Comparison of ENCODE assay signal across 23 cellular contexts in the genomic region with DNA sequence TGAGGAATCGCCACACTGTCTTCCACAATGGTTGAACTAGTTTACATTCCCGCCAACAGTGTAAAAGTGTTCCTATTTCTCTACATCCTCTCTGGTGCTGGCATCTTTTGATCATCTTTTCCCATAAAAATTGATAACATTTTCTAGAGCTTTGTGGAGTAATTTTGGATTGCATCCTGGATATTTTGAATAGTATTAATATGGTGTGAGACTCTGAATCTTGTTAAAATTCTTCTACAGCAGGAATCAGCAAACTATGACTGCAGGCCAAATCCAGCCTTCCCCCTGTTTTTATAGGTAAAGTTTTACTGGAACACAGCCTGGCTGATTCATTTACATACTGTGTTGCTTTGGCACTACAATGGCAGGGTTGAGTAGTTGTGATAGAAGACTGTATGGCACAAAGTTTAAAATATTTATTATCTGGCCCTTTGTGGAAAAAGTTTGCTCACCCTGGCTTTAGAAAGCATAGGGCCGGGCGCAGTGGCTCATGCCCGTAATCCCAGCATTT.
"Had no signal": no experiment of that assay in that cellular context is flagged by ENCODE, and none has a peak within 500 bp of the region (broad histone marks: within the 10 kb centered on the region; RNA-seq: fewer than 3 reads in every experiment).

No MANE protein-coding gene starts in this region.

- H3K36me3 ChIP-seq: colonic mucosa, gastrocnemius medialis, left lung, neural progenitor cell had no signal

- H3K27me3 ChIP-seq: colonic mucosa, gastrocnemius medialis, hepatocyte, left lung, neural progenitor cell, spleen, testis, tibial artery had no signal

- DNase-seq: colonic mucosa; effector CD8-positive, alpha-beta T cell; endodermal cell; foreskin fibroblast; gastrocnemius medialis; head of caudate nucleus; left cardiac atrium; left lung; mesenchymal stem cell; mucosa of descending colon; naive thymus-derived CD4-positive, alpha-beta T cell; right cardiac atrium; spleen; stimulated activated CD4-positive, alpha-beta T cell treated with anti-CD3 and anti-CD28 coated beads, Interleukin-4, amount 100 ng/mL, for 4 hours; stimulated activated naive CD8-positive, alpha-beta T cell treated with anti-CD3 and anti-CD28 coated beads, Interleukin-15, Interleukin-2, amounts not matched to agents 100 U/mL and 50 U/mL, for 24 hours; substantia nigra; testis; tibial artery had no signal

- H3K4me3 ChIP-seq: colonic mucosa, gastrocnemius medialis, hepatocyte, left lung, mucosa of descending colon, neural progenitor cell, skin epidermis, spleen, testis, tibial artery had no signal

- H3K27ac ChIP-seq: colonic mucosa, epithelial cell of prostate, gastrocnemius medialis, hepatocyte, left lung, neural progenitor cell, parathyroid adenoma, skin epidermis, spleen, testis, tibial artery had no signal
